ENCODE assay signal across 16 cellular contexts in the genomic region with DNA sequence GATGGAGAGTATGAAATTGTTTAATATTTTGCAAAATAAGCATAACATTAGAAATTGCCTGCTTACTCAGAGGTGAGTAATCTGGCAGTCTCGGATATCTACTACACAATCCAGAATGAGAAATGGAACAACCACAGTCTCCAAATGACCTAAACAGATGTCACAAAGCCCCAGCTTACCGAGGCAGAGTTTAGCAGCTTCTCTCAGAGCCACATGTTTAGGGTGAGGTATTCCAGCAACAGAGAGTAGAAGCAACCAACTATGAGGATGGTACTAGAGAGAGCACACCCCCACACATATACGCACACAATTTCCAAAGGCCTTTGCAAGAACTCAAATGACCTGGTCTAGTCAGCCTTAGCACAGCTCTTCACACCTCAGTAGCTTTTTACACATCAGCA.
DNase-seq lines count a peak whose midpoint lies in the region; ATAC-seq and TF ChIP-seq lines count a peak whose summit lies in the region.
"Had no signal": no experiment of that assay in that cellular context is flagged by ENCODE, and none has a peak within 500 bp of the region (broad histone marks: within the 10 kb centered on the region; RNA-seq: fewer than 3 reads in every experiment).

No MANE protein-coding gene starts in this region.

- H3K27me3 ChIP-seq in AG04450 (ENCODE audit: control insufficient read depth, insufficient read depth, low read length) (no peaks in the 10 kb centered on the region), brain microvascular endothelial cell (replicated peaks) (no peaks in the 10 kb centered on the region)
- H3K27me3 ChIP-seq: ascending aorta; BLaER1 treated with 17β-estradiol and CSF1 and Interleukin-3, amounts not matched to agents 10 nM and 100 nM had no signal

- H3K4me3 ChIP-seq in AG04450 (ENCODE audit: low read depth, low read length) (no peak overlapping the region), brain microvascular endothelial cell (ENCODE audit: low read depth, low read length) (no peak overlapping the region)
- H3K4me3 ChIP-seq: ascending aorta; BLaER1 treated with 17β-estradiol and CSF1 and Interleukin-3, amounts not matched to agents 10 nM and 100 nM; psoas muscle had no signal

- H3K9me3 Mint-ChIP-seq in stimulated activated naive B cell treated with anti-CD40 and anti-IgM and Interleukin-4, amounts not matched to agents 10 μg/mL and 1 μg/mL and 100 μg/mL, for 72 hours, result peaks cover 3 to 4% of the 10 kb centered on the region in 2 donors
- H3K9me3 Mint-ChIP-seq in activated naive CD4-positive, alpha-beta T cell treated with anti-CD3 and anti-CD28 coated beads, Interleukin-2, amount 10 ng/mL, durations not matched to agents 7 days and 5 days, result peaks cover 2% of the 10 kb centered on the region
- H3K9me3 Mint-ChIP-seq: activated T-cell treated with anti-CD3 and anti-CD28 coated beads, Interleukin-2, amount 50 U/mL, for 72 hours had no signal

- no peaks in the 10 kb centered on the region for H3K36me3 Mint-ChIP-seq in stimulated activated naive B cell treated with anti-CD40 and anti-IgM and Interleukin-4, amounts not matched to agents 10 μg/mL and 1 μg/mL and 100 μg/mL, for 72 hours
- H3K36me3 Mint-ChIP-seq in activated naive CD4-positive, alpha-beta T cell treated with anti-CD3 and anti-CD28 coated beads, Interleukin-2, amount 10 ng/mL, durations not matched to agents 7 days and 5 days, result no peaks in the 10 kb centered on the region

- H3K9me3 ChIP-seq in AG04450 (ENCODE audit: control insufficient read depth, insufficient read depth, low read length), result no peaks in the 10 kb centered on the region
- H3K9me3 ChIP-seq: ascending aorta, psoas muscle had no signal

- ATAC-seq in stimulated activated naive B cell treated with anti-CD40 and anti-IgM and Interleukin-4, amounts not matched to agents 10 μg/mL and 1 μg/mL and 100 μg/mL, for 72 hours (replicated peaks), result no peak
- ATAC-seq: activated T-cell treated with anti-CD3 and anti-CD28 coated beads, Interleukin-2, amount 50 U/mL, for 72 hours; T-helper 17 cell had no signal

- POLR2A ChIA-PET in AG04450 (lab: Yijun Ruan, JAX), result interaction anchor here (0.6 to 1.0 kb wide), 2 partner anchors 127 to 128 kb away, joined by 3 read pairs; no protein-coding TSS in a partner anchor

- in situ Hi-C loops in brain microvascular endothelial cell (cut with HindIII; ENCODE audit: low pct_ligation_motif_present, low sequenced_read_pairs), result no loop called here

- CTCF ChIA-PET in AG04450 (lab: Charles Lee), result no interaction called here
- CTCF ChIA-PET in activated naive CD4-positive, alpha-beta T cell treated with anti-CD3 and anti-CD28 coated beads, Interleukin-2, amount 10 ng/mL, durations not matched to agents 7 days and 5 days (lab: Charles Lee), result no interaction called here

- H3K27ac Mint-ChIP-seq in stimulated activated naive B cell treated with anti-CD40 and anti-IgM and Interleukin-4, amounts not matched to agents 10 μg/mL and 1 μg/mL and 100 μg/mL, for 72 hours, result no peak overlapping the region
- no peak overlapping the region for H3K27ac Mint-ChIP-seq in activated naive CD4-positive, alpha-beta T cell treated with anti-CD3 and anti-CD28 coated beads, Interleukin-2, amount 10 ng/mL, durations not matched to agents 7 days and 5 days
- H3K27ac Mint-ChIP-seq: activated T-cell treated with anti-CD3 and anti-CD28 coated beads, Interleukin-2, amount 50 U/mL, for 72 hours; T-helper 17 cell had no signal

- H3K4me3 Mint-ChIP-seq in stimulated activated naive B cell treated with anti-CD40 and anti-IgM and Interleukin-4, amounts not matched to agents 10 μg/mL and 1 μg/mL and 100 μg/mL, for 72 hours, result no peak overlapping the region
- no peak overlapping the region for H3K4me3 Mint-ChIP-seq in activated naive CD4-positive, alpha-beta T cell treated with anti-CD3 and anti-CD28 coated beads, Interleukin-2, amount 10 ng/mL, durations not matched to agents 7 days and 5 days
- H3K4me3 Mint-ChIP-seq: activated T-cell treated with anti-CD3 and anti-CD28 coated beads, Interleukin-2, amount 50 U/mL, for 72 hours; T-helper 17 cell had no signal

- no peak for TF ChIP-seq CTCF in AG04450 (IDR thresholded peaks at IDR 0.05; ENCODE audit: low read depth, low read length)
- no peak for TF ChIP-seq CTCF in brain microvascular endothelial cell (IDR thresholded peaks at IDR 0.05; ENCODE audit: low read depth, low read length, missing control alignments)

- no peaks in the 10 kb centered on the region for H3K36me3 ChIP-seq in brain microvascular endothelial cell (replicated peaks)
- H3K36me3 ChIP-seq: ascending aorta; BLaER1 treated with 17β-estradiol and CSF1 and Interleukin-3, amounts not matched to agents 10 nM and 100 nM had no signal

- DNase-seq in AG04450 (ENCODE audit: low read depth, low spot score) (peak; percentile 36), HS-27A (ENCODE audit: low read depth) (peak; percentile 31), brain microvascular endothelial cell (peak; percentile 69), kidney glomerular epithelial cell (lab: John Stamatoyannopoulos, UW) (peak; percentile 89), putamen (ENCODE audit: low spot score) (no peak), NCI-H2107 treated with DMSO at 0.1 percent for 48 hours (lab: John Stamatoyannopoulos, UW; ENCODE audit: unreplicated experiment) (no peak)
- DNase-seq in stimulated activated naive B cell treated with anti-CD40 and anti-IgM and Interleukin-4, amounts not matched to agents 10 μg/mL and 1 μg/mL and 100 μg/mL, for 72 hours, result no peak
- no peak for DNase-seq in activated naive CD4-positive, alpha-beta T cell treated with anti-CD3 and anti-CD28 coated beads, Interleukin-2, amount 10 ng/mL, durations not matched to agents 7 days and 5 days
- DNase-seq: activated CD4-positive, alpha-beta T cell treated with anti-CD3 and anti-CD28 coated beads for 4 hours; activated T-cell treated with anti-CD3 and anti-CD28 coated beads, Interleukin-2, amount 50 U/mL, for 72 hours; NCI-H226; OCI-M1; psoas muscle; T-helper 17 cell had no signal

- no peaks in the 10 kb centered on the region for H3K27me3 Mint-ChIP-seq in stimulated activated naive B cell treated with anti-CD40 and anti-IgM and Interleukin-4, amounts not matched to agents 10 μg/mL and 1 μg/mL and 100 μg/mL, for 72 hours
- H3K27me3 Mint-ChIP-seq in activated naive CD4-positive, alpha-beta T cell treated with anti-CD3 and anti-CD28 coated beads, Interleukin-2, amount 10 ng/mL, durations not matched to agents 7 days and 5 days, result no peaks in the 10 kb centered on the region
- H3K27me3 Mint-ChIP-seq: T-helper 17 cell had no signal

- H3K27ac ChIP-seq in AG04450 (ENCODE audit: low read depth, low read length) (no peak overlapping the region), brain microvascular endothelial cell (peak overlapping the region; percentile 5)
- H3K27ac ChIP-seq: ascending aorta; BLaER1 treated with 17β-estradiol and CSF1 and Interleukin-3, amounts not matched to agents 10 nM and 100 nM; psoas muscle had no signal

- no peaks in the 10 kb centered on the region for H3K4me1 Mint-ChIP-seq in stimulated activated naive B cell treated with anti-CD40 and anti-IgM and Interleukin-4, amounts not matched to agents 10 μg/mL and 1 μg/mL and 100 μg/mL, for 72 hours
- no peaks in the 10 kb centered on the region for H3K4me1 Mint-ChIP-seq in activated naive CD4-positive, alpha-beta T cell treated with anti-CD3 and anti-CD28 coated beads, Interleukin-2, amount 10 ng/mL, durations not matched to agents 7 days and 5 days
- H3K4me1 Mint-ChIP-seq: T-helper 17 cell had no signal

Comparison
In these comparisons a context has a peak if more than half of its experiments do, and no peak if none do; other contexts are left out.
1. DNase-seq: peak in AG04450 (single experiment), HS-27A (single experiment), brain microvascular endothelial cell (single experiment) and kidney glomerular epithelial cell (single experiment); none in stimulated activated naive B cell treated with anti-CD40 and anti-IgM and Interleukin-4, amounts not matched to agents 10 μg/mL and 1 μg/mL and 100 μg/mL, for 72 hours (single experiment), putamen (single experiment), activated naive CD4-positive, alpha-beta T cell treated with anti-CD3 and anti-CD28 coated beads, Interleukin-2, amount 10 ng/mL, durations not matched to agents 7 days and 5 days (single experiment) and NCI-H2107 treated with DMSO at 0.1 percent for 48 hours (single experiment).